ENCODE assay signal across 17 cellular contexts in the genomic region with DNA sequence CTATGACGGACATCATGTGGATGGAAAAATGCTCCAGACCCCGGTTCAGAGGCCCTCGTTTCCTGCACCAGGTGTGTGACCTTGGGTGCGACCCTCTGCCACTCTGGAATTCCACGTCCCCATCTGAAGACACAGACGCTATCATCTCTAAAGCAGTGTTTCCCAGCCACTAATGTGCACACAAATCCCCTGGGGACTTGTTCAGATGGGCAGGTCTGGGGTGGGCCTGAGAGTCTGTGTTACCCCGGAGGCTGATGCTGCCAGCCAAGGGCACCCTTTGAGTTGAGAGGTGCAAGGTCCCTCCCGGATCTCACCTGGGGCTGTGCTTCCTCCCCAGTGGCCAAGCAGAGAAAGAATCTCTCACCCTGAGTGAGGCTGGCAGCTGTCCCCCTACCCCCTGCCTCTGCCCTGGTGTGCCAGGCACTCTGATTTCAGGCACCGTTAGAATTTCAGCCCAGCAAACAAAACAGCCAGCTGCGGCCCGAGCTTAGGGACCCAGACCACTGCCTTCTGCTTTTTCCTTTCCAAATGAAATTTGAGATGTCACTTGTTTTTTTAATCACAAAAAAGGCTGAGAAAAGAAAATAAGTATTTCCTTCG.
DNase-seq lines count a peak whose midpoint lies in the region; ATAC-seq and TF ChIP-seq lines count a peak whose summit lies in the region.
"Had no signal": no experiment of that assay in that cellular context is flagged by ENCODE, and none has a peak within 500 bp of the region (broad histone marks: within the 10 kb centered on the region; RNA-seq: fewer than 3 reads in every experiment).

No MANE protein-coding gene starts in this region.

- no peak for TF ChIP-seq POLR2A in lower leg skin (IDR thresholded peaks at IDR 0.05)

- no peaks in the 10 kb centered on the region for H3K36me3 Mint-ChIP-seq in T-cell
- H3K36me3 Mint-ChIP-seq in naive thymus-derived CD4-positive, alpha-beta T cell, result no peaks in the 10 kb centered on the region

- DNase-seq in stimulated activated naive CD8-positive, alpha-beta T cell treated with anti-CD3 and anti-CD28 coated beads, Interleukin-15, amount 100 ng/mL, for 72 hours, result no peak
- DNase-seq in stimulated activated naive CD8-positive, alpha-beta T cell treated with anti-CD3 and anti-CD28 coated beads, Interleukin-15, Interleukin-2, amounts not matched to agents 100 U/mL and 50 U/mL, for 24 hours, result no peak
- DNase-seq in T-cell (no peak), lower leg skin (ENCODE audit: low spot score in 2 of 2) (no peak), UCSD-AML1 (lab: John Stamatoyannopoulos, UW; ENCODE audit: unreplicated experiment) (no peak), A172 (ENCODE audit: low spot score) (no peak)
- no peak for DNase-seq in naive thymus-derived CD4-positive, alpha-beta T cell
- DNase-seq: activated CD4-positive, alpha-beta T cell treated with anti-CD3 and anti-CD28 coated beads, Interleukin-2, amount 50 U/mL, for 4 hours; activated effector memory CD4-positive, alpha-beta T cell treated with anti-CD3 and anti-CD28 coated beads, Interleukin-2, amount 50 U/mL, for 16 hours; effector CD4-positive, alpha-beta T cell; KBM-7; mesenchymal stem cell; NCI-H1436; NCI-H524 treated with DMSO at 0.1 percent for 48 hours; RPMI8226; stimulated activated CD4-positive, alpha-beta T cell treated with anti-CD3 and anti-CD28 coated beads, Interleukin-12 subunit alpha, Interleukin-12 subunit beta, amount 100 ng/mL, for 4 hours had no signal

- H3K27me3 Mint-ChIP-seq in stimulated activated naive CD8-positive, alpha-beta T cell treated with anti-CD3 and anti-CD28 coated beads, Interleukin-15, amount 100 ng/mL, for 72 hours, result peaks cover 56% of the 10 kb centered on the region
- peaks cover 9 to 43% of the 10 kb centered on the region in 2 donors for H3K27me3 Mint-ChIP-seq in T-cell
- H3K27me3 Mint-ChIP-seq in naive thymus-derived CD4-positive, alpha-beta T cell, result peaks cover 6 to 42% (median 28%) of the 10 kb centered on the region in 5 donors

- H3K4me3 Mint-ChIP-seq in stimulated activated naive CD8-positive, alpha-beta T cell treated with anti-CD3 and anti-CD28 coated beads, Interleukin-15, amount 100 ng/mL, for 72 hours, result peak overlapping the region; percentile 49 to 54
- H3K4me3 Mint-ChIP-seq in T-cell, result peak overlapping the region; percentile 43 to 58 (median 46)
- H3K4me3 Mint-ChIP-seq in naive thymus-derived CD4-positive, alpha-beta T cell, result peak overlapping the region in 3 of 10 donors; percentile 49 to 66 (median 58)

- H3K4me3 ChIP-seq in naive thymus-derived CD4-positive, alpha-beta T cell (ENCODE audit: low read length), result peak overlapping the region; percentile 35
- no peak overlapping the region for H3K4me3 ChIP-seq in lower leg skin (ENCODE audit: low read depth, poor library complexity, severe bottlenecking)
- H3K4me3 ChIP-seq: ovary had no signal

- H3K4me1 ChIP-seq in naive thymus-derived CD4-positive, alpha-beta T cell (ENCODE audit: control insufficient read depth in 2 of 2, insufficient read depth in 2 of 2, low read length in 2 of 2), result peaks cover 0 to 21% of the 10 kb centered on the region in 2 donors

- intact Hi-C loops in naive thymus-derived CD4-positive, alpha-beta T cell (cut with micrococcal nuclease), result no loop called here
- intact Hi-C loops in lower leg skin (cut with DNase I; ENCODE audit: low total_unique reads), result no loop called here

- peak; percentile 27 for ATAC-seq in stimulated activated naive CD8-positive, alpha-beta T cell treated with anti-CD3 and anti-CD28 coated beads, Interleukin-15, amount 100 ng/mL, for 72 hours
- ATAC-seq in stimulated activated naive CD8-positive, alpha-beta T cell treated with anti-CD3 and anti-CD28 coated beads, Interleukin-15, Interleukin-2, amounts not matched to agents 100 U/mL and 50 U/mL, for 24 hours, result no peak
- peak; percentile 23 to 55 (median 30) for ATAC-seq in T-cell (replicated peaks in 1 of 4)
- peak; percentile 17 for ATAC-seq in naive thymus-derived CD4-positive, alpha-beta T cell

- CTCF ChIA-PET in T-cell (lab: Charles Lee), result interaction anchor here in 1 of 2 donors (0.7 to 0.9 kb wide), 2 partner anchors 14 to 15 kb away, joined by 3 read pairs; no protein-coding TSS in a partner anchor
- CTCF ChIA-PET in naive thymus-derived CD4-positive, alpha-beta T cell (lab: Charles Lee), result no interaction called here

- H3K27ac Mint-ChIP-seq in stimulated activated naive CD8-positive, alpha-beta T cell treated with anti-CD3 and anti-CD28 coated beads, Interleukin-15, amount 100 ng/mL, for 72 hours, result no peak overlapping the region
- H3K27ac Mint-ChIP-seq in T-cell, result peak overlapping the region; percentile 27 to 75
- H3K27ac Mint-ChIP-seq in naive thymus-derived CD4-positive, alpha-beta T cell, result no peak overlapping the region

- no peaks in the 10 kb centered on the region for H3K9me3 ChIP-seq in naive thymus-derived CD4-positive, alpha-beta T cell (ENCODE audit: control insufficient read depth in 2 of 3, low read length in 3 of 3)
- H3K9me3 ChIP-seq: ovary had no signal

- H3K27ac ChIP-seq in naive thymus-derived CD4-positive, alpha-beta T cell (ENCODE audit: low read depth, low read length), result no peak overlapping the region
- H3K27ac ChIP-seq: ovary had no signal

- H3K36me3 ChIP-seq in naive thymus-derived CD4-positive, alpha-beta T cell (ENCODE audit: control insufficient read depth in 2 of 3, insufficient read depth in 3 of 3, low read length in 3 of 3), result no peaks in the 10 kb centered on the region
- H3K36me3 ChIP-seq: ovary had no signal

- WGBS in lower leg skin, 2 donors, result 34 to 35% methylated on average over 12 of the region's 12 CpGs

- no peak for TF ChIP-seq CTCF in lower leg skin (IDR thresholded peaks at IDR 0.05)

- H3K4me1 Mint-ChIP-seq in stimulated activated naive CD8-positive, alpha-beta T cell treated with anti-CD3 and anti-CD28 coated beads, Interleukin-15, amount 100 ng/mL, for 72 hours, result peaks cover 27% of the 10 kb centered on the region
- H3K4me1 Mint-ChIP-seq in T-cell, result peaks cover 5 to 29% (median 27%) of the 10 kb centered on the region in 3 donors
- peaks cover 0 to 20% (median 13%) of the 10 kb centered on the region in 7 donors for H3K4me1 Mint-ChIP-seq in naive thymus-derived CD4-positive, alpha-beta T cell

- no peaks in the 10 kb centered on the region for H3K9me3 Mint-ChIP-seq in stimulated activated naive CD8-positive, alpha-beta T cell treated with anti-CD3 and anti-CD28 coated beads, Interleukin-15, amount 100 ng/mL, for 72 hours
- no peaks in the 10 kb centered on the region for H3K9me3 Mint-ChIP-seq in T-cell
- H3K9me3 Mint-ChIP-seq in naive thymus-derived CD4-positive, alpha-beta T cell, result peaks cover 0 to 2% (median 0%) of the 10 kb centered on the region in 11 donors

- no peaks in the 10 kb centered on the region for H3K27me3 ChIP-seq in naive thymus-derived CD4-positive, alpha-beta T cell (ENCODE audit: control insufficient read depth in 2 of 2, insufficient read depth in 2 of 2, low read length in 2 of 2)
- H3K27me3 ChIP-seq: ovary had no signal

- POLR2A ChIA-PET in T-cell (lab: Charles Lee), result no interaction called here
- POLR2A ChIA-PET in naive thymus-derived CD4-positive, alpha-beta T cell (lab: Charles Lee), result no interaction called here

Comparison
In these comparisons a context has a peak if more than half of its experiments do, and no peak if none do; other contexts are left out.
1. H3K27ac Mint-ChIP-seq: peak in T-cell (2 of 2); none in stimulated activated naive CD8-positive, alpha-beta T cell treated with anti-CD3 and anti-CD28 coated beads, Interleukin-15, amount 100 ng/mL, for 72 hours (0 of 2) and naive thymus-derived CD4-positive, alpha-beta T cell (0 of 9).